8 cellular contexts compared by ENCODE assay signal in the genomic region with DNA sequence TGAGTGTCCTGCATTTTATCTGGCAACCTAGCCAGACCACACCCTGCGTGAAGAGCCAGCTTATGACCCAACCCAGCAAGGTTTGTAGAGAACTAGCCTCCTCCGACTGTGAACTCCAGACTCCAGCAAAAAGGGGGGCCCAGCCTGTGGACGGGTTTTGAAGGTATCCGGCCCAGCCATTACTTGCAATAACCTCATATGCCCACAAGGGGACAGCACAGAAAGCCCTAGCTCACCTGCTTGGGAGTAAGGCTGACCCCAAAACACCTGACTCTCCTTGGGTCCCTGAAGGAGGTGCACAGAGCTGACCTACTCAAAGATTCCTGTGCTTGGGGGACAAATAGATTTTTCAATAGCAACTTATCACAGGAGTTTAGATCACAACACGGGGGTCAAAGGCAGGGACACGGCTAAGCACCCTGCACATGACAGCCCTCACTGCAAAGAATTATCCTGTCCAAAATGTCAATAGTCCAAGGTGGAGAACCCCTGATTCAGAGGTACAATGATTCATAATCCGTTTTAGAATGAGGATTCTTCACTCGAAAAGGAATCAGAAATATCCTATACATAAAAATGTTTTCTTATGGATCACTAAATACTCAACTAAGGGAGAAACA. TPM values are rescaled to one million over a fixed set of nuclear protein-coding genes. Genes with fewer than 3 reads are reported as not detected.
DNase-seq lines count a peak whose midpoint lies in the region; ATAC-seq and TF ChIP-seq lines count a peak whose summit lies in the region.

No MANE protein-coding gene starts in this region.

- H3K9ac ChIP-seq in KMS-11: no peak overlapping the region
- no peak overlapping the region for H3K9ac ChIP-seq in fibroblast of lung (ENCODE audit: insufficient read depth, low read length)

- peak; percentile 32 for DNase-seq in EH (ENCODE audit: low read depth)
- peak; percentile 67 for DNase-seq in activated CD8-positive, alpha-beta T cell treated with anti-CD3 and anti-CD28 coated beads for 36 hours
- DNase-seq in fibroblast of lung (ENCODE audit: low read depth in 2 of 2): peak; percentile 11 to 14
- DNase-seq in gastrocnemius medialis: no peak
- DNase-seq in GF-D8 (lab: John Stamatoyannopoulos, UW): no peak
- no peak for DNase-seq in NCI-H2107 treated with DMSO at 0.1 percent for 48 hours (lab: John Stamatoyannopoulos, UW; ENCODE audit: unreplicated experiment)

- POLR2A ChIA-PET in activated CD8-positive, alpha-beta T cell treated with anti-CD3 and anti-CD28 coated beads for 36 hours (lab: Charles Lee): no interaction called here

- H3K36me3 ChIP-seq in KMS-11 (ENCODE audit: insufficient read depth): no peaks in the 10 kb centered on the region
- H3K36me3 ChIP-seq in fibroblast of lung (ENCODE audit: control insufficient read depth, insufficient read depth, low read length): no peaks in the 10 kb centered on the region
- H3K36me3 ChIP-seq in gastrocnemius medialis: no peaks in the 10 kb centered on the region

- no peaks in the 10 kb centered on the region for H4K20me1 ChIP-seq in KMS-11 (ENCODE audit: insufficient read depth)
- H4K20me1 ChIP-seq in fibroblast of lung (ENCODE audit: control insufficient read depth, extremely low read depth, insufficient read depth, low read length): no peaks in the 10 kb centered on the region

- CTCF ChIA-PET in activated CD8-positive, alpha-beta T cell treated with anti-CD3 and anti-CD28 coated beads for 36 hours (lab: Charles Lee): interaction anchor here (0.6 to 5.3 kb wide), 29 partner anchors 10 to 544 kb away, joined by 3 to 55 read pairs (median 5); a partner anchor contains a TSS

- no peaks in the 10 kb centered on the region for H3K9me3 ChIP-seq in fibroblast of lung (ENCODE audit: control insufficient read depth, insufficient read depth, low read depth, low read length)
- H3K9me3 ChIP-seq in gastrocnemius medialis: no peaks in the 10 kb centered on the region

- H3K79me2 ChIP-seq in KMS-11 (ENCODE audit: insufficient read depth, low read depth) (no peaks in the 10 kb centered on the region), fibroblast of lung (ENCODE audit: control insufficient read depth, insufficient read depth, low read length) (no peaks in the 10 kb centered on the region)

- H3K4me2 ChIP-seq in KMS-11 (no peak overlapping the region), fibroblast of lung (ENCODE audit: extremely low read depth, insufficient read depth, low read length) (no peak overlapping the region)

- no peaks in the 10 kb centered on the region for H3K4me1 ChIP-seq in KMS-11 (ENCODE audit: low read depth, poor library complexity, severe bottlenecking)
- no peaks in the 10 kb centered on the region for H3K4me1 ChIP-seq in fibroblast of lung (ENCODE audit: control insufficient read depth, extremely low read depth, insufficient read depth, low read length)
- no peaks in the 10 kb centered on the region for H3K4me1 ChIP-seq in gastrocnemius medialis

- H3K27me3 Mint-ChIP-seq in activated CD8-positive, alpha-beta T cell treated with anti-CD3 and anti-CD28 coated beads for 36 hours: no peaks in the 10 kb centered on the region

- TF ChIP-seq CTCF in KMS-11 (conservative IDR thresholded peaks at IDR 0.05; ENCODE audit: low read depth, low read length) (peak; percentile 96), fibroblast of lung (conservative IDR thresholded peaks at IDR 0.05 in 1 of 2, IDR thresholded peaks at IDR 0.05 in 1 of 2; ENCODE audit: low read depth in 1 of 2, low read length in 2 of 2) (peak; percentile 57 to 74), gastrocnemius medialis (IDR thresholded peaks at IDR 0.05 in 4 of 5, conservative IDR thresholded peaks at IDR 0.05 in 1 of 5) (peak; percentile 13 to 50 (median 31))
- peak; percentile 90 for TF ChIP-seq CTCF in activated CD8-positive, alpha-beta T cell treated with anti-CD3 and anti-CD28 coated beads for 36 hours (IDR thresholded peaks at IDR 0.05)

- H2AFZ ChIP-seq in KMS-11 (ENCODE audit: low read depth) (no peak overlapping the region), fibroblast of lung (ENCODE audit: low read length) (no peak overlapping the region)

- H3K27ac ChIP-seq in KMS-11 (no peak overlapping the region), fibroblast of lung (ENCODE audit: insufficient read depth, low read length) (no peak overlapping the region), gastrocnemius medialis (no peak overlapping the region)

- no peak overlapping the region for H3K27ac Mint-ChIP-seq in activated CD8-positive, alpha-beta T cell treated with anti-CD3 and anti-CD28 coated beads for 36 hours

- no peaks in the 10 kb centered on the region for H3K36me3 Mint-ChIP-seq in activated CD8-positive, alpha-beta T cell treated with anti-CD3 and anti-CD28 coated beads for 36 hours (ENCODE audit: low read depth)

- ATAC-seq in GM21515 (IDR thresholded peaks at IDR 0.05; ENCODE audit: unreplicated experiment): peak; percentile 62
- peak; percentile 94 for ATAC-seq in activated CD8-positive, alpha-beta T cell treated with anti-CD3 and anti-CD28 coated beads for 36 hours
- ATAC-seq in gastrocnemius medialis: no peak

- H3K4me3 ChIP-seq in KMS-11 (IDR thresholded peaks at IDR 0.05; ENCODE audit: insufficient read depth, low read depth, low read length) (no peak overlapping the region), fibroblast of lung (replicated peaks in 1 of 4; ENCODE audit: control extremely low read depth in 1 of 4, insufficient read depth in 1 of 4, low read depth in 3 of 4, low read length in 4 of 4) (no peak overlapping the region), gastrocnemius medialis (no peak overlapping the region)

- in situ Hi-C loops in gastrocnemius medialis (cut with MboI; ENCODE audit: low sequenced_read_pairs in 4 of 4): no loop called here

- H3K27me3 ChIP-seq in KMS-11 (ENCODE audit: insufficient read depth, low read depth) (no peaks in the 10 kb centered on the region), fibroblast of lung (ENCODE audit: control insufficient read depth, insufficient read depth, low read length) (no peaks in the 10 kb centered on the region), gastrocnemius medialis (peaks cover 0 to 2% (median 0%) of the 10 kb centered on the region in 3 donors)

- intact Hi-C loops in activated CD8-positive, alpha-beta T cell treated with anti-CD3 and anti-CD28 coated beads for 36 hours (cut with micrococcal nuclease): loop anchor here (2.0 kb wide), 1 partner anchor 122 kb away; no protein-coding TSS in a partner anchor
- intact Hi-C loops in gastrocnemius medialis (cut with DNase I; ENCODE audit: low total_unique reads): no loop called here

- no peak for TF ChIP-seq POLR2A in gastrocnemius medialis (IDR thresholded peaks at IDR 0.05)

- H3K4me3 Mint-ChIP-seq in activated CD8-positive, alpha-beta T cell treated with anti-CD3 and anti-CD28 coated beads for 36 hours: no peak overlapping the region

- H3K9me3 Mint-ChIP-seq in activated CD8-positive, alpha-beta T cell treated with anti-CD3 and anti-CD28 coated beads for 36 hours: no peaks in the 10 kb centered on the region

- H3K4me1 Mint-ChIP-seq in activated CD8-positive, alpha-beta T cell treated with anti-CD3 and anti-CD28 coated beads for 36 hours (ENCODE audit: low read depth): no peaks in the 10 kb centered on the region

RNA-seq across cellular contexts. Expression of a gene that starts 4.5 kb away (rescaled TPM):
- total RNA-seq in activated CD8-positive, alpha-beta T cell treated with anti-CD3 and anti-CD28 coated beads for 36 hours: not detected
- not detected in 2 replicates for total RNA-seq in fibroblast of lung
- not detected in 2 replicates for polyA plus RNA-seq in fibroblast of lung
- 0.05 TPM in 1 of 2 replicates, not detected in the other for polyA plus RNA-seq in fibroblast of lung (2012)
- not detected in 2 replicates for polyA minus RNA-seq in fibroblast of lung (ENCODE audit: low replicate concordance)
- not detected for total RNA-seq in gastrocnemius medialis

RNA-seq across cellular contexts. Expression of a gene that starts 26.1 kb away (rescaled TPM):
- total RNA-seq in activated CD8-positive, alpha-beta T cell treated with anti-CD3 and anti-CD28 coated beads for 36 hours: 1 to 10 TPM; 3.5 to 5.5 TPM
- total RNA-seq in fibroblast of lung (4.3 and 6.7 TPM in 2 replicates), gastrocnemius medialis (1 to 10 TPM; 2.0 to 8.9 (median 2.8) TPM)
- 1.1 and 2.9 TPM in 2 replicates for polyA plus RNA-seq in fibroblast of lung
- 1.5 and 4.9 TPM in 2 replicates for polyA plus RNA-seq in fibroblast of lung (2012)
- 9.9 and 13.2 TPM in 2 replicates for polyA minus RNA-seq in fibroblast of lung (ENCODE audit: low replicate concordance)

RNA-seq across cellular contexts. Expression of a gene that starts 52.5 kb away (rescaled TPM):
- total RNA-seq in activated CD8-positive, alpha-beta T cell treated with anti-CD3 and anti-CD28 coated beads for 36 hours: not detected
- not detected in 2 replicates for total RNA-seq in fibroblast of lung
- not detected in 2 replicates for polyA plus RNA-seq in fibroblast of lung
- not detected in 2 replicates for polyA plus RNA-seq in fibroblast of lung (2012)
- not detected in 2 replicates for polyA minus RNA-seq in fibroblast of lung (ENCODE audit: low replicate concordance)
- total RNA-seq in gastrocnemius medialis: not detected

RNA-seq across cellular contexts. Expression of a gene that starts 58.3 kb away (rescaled TPM):
- not detected for total RNA-seq in activated CD8-positive, alpha-beta T cell treated with anti-CD3 and anti-CD28 coated beads for 36 hours
- not detected in 2 replicates for total RNA-seq in fibroblast of lung
- not detected in 2 replicates for polyA plus RNA-seq in fibroblast of lung
- not detected in 2 replicates for polyA plus RNA-seq in fibroblast of lung (2012)
- polyA minus RNA-seq in fibroblast of lung (ENCODE audit: low replicate concordance): not detected in 2 replicates
- total RNA-seq in gastrocnemius medialis: not detected

Comparison
In these comparisons a context has a peak if more than half of its experiments do, and no peak if none do; other contexts are left out.
1. DNase-seq: peak in EH (single experiment), activated CD8-positive, alpha-beta T cell treated with anti-CD3 and anti-CD28 coated beads for 36 hours (single experiment) and fibroblast of lung (2 of 2); none in gastrocnemius medialis (0 of 2), GF-D8 (single experiment) and NCI-H2107 treated with DMSO at 0.1 percent for 48 hours (single experiment).
2. ATAC-seq: peak in GM21515 (single experiment) and activated CD8-positive, alpha-beta T cell treated with anti-CD3 and anti-CD28 coated beads for 36 hours (single experiment); none in gastrocnemius medialis (0 of 2).
3. CTCF ChIP-seq: peak in every context shown above with its lines; median percentile 96 in KMS-11; 90 in activated CD8-positive, alpha-beta T cell treated with anti-CD3 and anti-CD28 coated beads for 36 hours; 66 in fibroblast of lung; 31 in gastrocnemius medialis.